Comparison of ENCODE assay signal across 1 cellular context in the genomic region with DNA sequence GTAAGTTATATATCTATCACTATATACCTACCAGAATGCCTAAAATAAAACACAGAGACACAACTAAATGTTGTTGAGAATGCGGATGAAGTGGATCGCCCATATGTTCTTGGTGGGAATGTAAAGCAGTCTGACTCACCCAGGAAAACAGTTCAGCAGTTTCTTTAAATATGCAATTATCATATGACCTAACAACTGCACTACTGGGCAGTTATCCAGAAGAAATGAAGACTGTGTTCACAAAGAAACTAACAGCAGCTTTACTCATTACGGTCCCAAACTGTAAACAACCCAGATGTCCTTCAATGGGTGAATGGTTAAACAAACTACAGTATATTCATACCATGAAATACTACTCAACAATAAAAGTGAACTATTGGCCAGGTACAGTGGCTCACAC.
TF ChIP-seq lines count a peak whose summit lies in the region.

No MANE protein-coding gene starts in this region.

TF ChIP-seq in A549, 52 proteins besides CTCF, POLR2A, EP300 and RAD21:
- TF ChIP-seq CHD4 (IDR thresholded peaks at IDR 0.05; ENCODE audit: borderline replicate concordance) = no peak
- TF ChIP-seq FOSL2 (IDR thresholded peaks at IDR 0.05) = no peak
- peak; percentile 6; the same call in 1 of the 2 replicates for TF ChIP-seq FOSL2 (CRISPR knock-in tag; IDR thresholded peaks at IDR 0.05)
